8 cellular contexts compared by ENCODE assay signal in genomic region chr4:48831532-48832015, GRCh38. TPM values are rescaled to one million over a fixed set of nuclear protein-coding genes. Genes with fewer than 3 reads are reported as not detected.
DNase-seq lines count a peak whose midpoint lies in the region; ATAC-seq and TF ChIP-seq lines count a peak whose summit lies in the region.

No MANE protein-coding gene starts in this region.

- H3K9me2 ChIP-seq in OCI-LY7 (ENCODE audit: insufficient read depth, low read length), result no peaks in the 10 kb centered on the region

- peak overlapping the region; percentile 100 for H3K27ac Mint-ChIP-seq in activated naive CD4-positive, alpha-beta T cell treated with anti-CD3 and anti-CD28 coated beads, Interleukin-2, amount 50 U/mL, for 24 hours
- peak overlapping the region; percentile 100 for H3K27ac Mint-ChIP-seq in endothelial cell (ENCODE audit: unreplicated experiment)
- H3K27ac Mint-ChIP-seq in neural crest cell (ENCODE audit: unreplicated experiment), result peak overlapping the region; percentile 100

- peaks cover 43% of the 10 kb centered on the region for H3K79me2 ChIP-seq in OCI-LY7 (ENCODE audit: insufficient read depth, low read depth, low read length)

- H3K36me3 ChIP-seq in OCI-LY7 (ENCODE audit: insufficient read depth, low read length), result peaks cover 45% of the 10 kb centered on the region

- peak overlapping the region; percentile 83 for H3K4me2 ChIP-seq in OCI-LY7 (ENCODE audit: low read length)

- POLR2A ChIA-PET in OCI-LY7 (lab: Charles Lee), result interaction anchor here (0.7 to 3.5 kb wide), 2 partner anchors 18 kb away, joined by 3 to 14 read pairs; no protein-coding TSS in a partner anchor

- H3K4me3 Mint-ChIP-seq in activated naive CD4-positive, alpha-beta T cell treated with anti-CD3 and anti-CD28 coated beads, Interleukin-2, amount 50 U/mL, for 24 hours, result peak overlapping the region; percentile 100
- H3K4me3 Mint-ChIP-seq in endothelial cell (ENCODE audit: unreplicated experiment) (peak overlapping the region; percentile 100), neural crest cell (peak overlapping the region; percentile 100)

- H4K20me1 ChIP-seq in OCI-LY7 (ENCODE audit: insufficient read depth, low read length), result peaks cover 8% of the 10 kb centered on the region; the same call in 1 of the 2 replicates

- peak overlapping the region; percentile 71; the same call in 1 of the 2 replicates for H2AFZ ChIP-seq in OCI-LY7 (ENCODE audit: low read length)

- TSS peak; percentile 99 for BruUV-seq in OCI-LY7 (replicated peaks; lab: Mats Ljungman, UMichigan)

- H3K9me3 ChIP-seq in OCI-LY7 (ENCODE audit: low read length), result no peaks in the 10 kb centered on the region

- TF ChIP-seq CTCF in OCI-LY7 (conservative IDR thresholded peaks at IDR 0.05; ENCODE audit: low read length), result no peak
- no peak for TF ChIP-seq CTCF in endothelial cell (IDR thresholded peaks at IDR 0.05; ENCODE audit: unreplicated experiment)
- TF ChIP-seq CTCF in neural crest cell (conservative IDR thresholded peaks at IDR 0.05), result no peak

- H3K27ac ChIP-seq in OCI-LY7 (ENCODE audit: low read depth, low read length, poor library complexity, severe bottlenecking), result peak overlapping the region; percentile 86

- no peaks in the 10 kb centered on the region for H3K9me3 Mint-ChIP-seq in activated naive CD4-positive, alpha-beta T cell treated with anti-CD3 and anti-CD28 coated beads, Interleukin-2, amount 50 U/mL, for 24 hours
- no peaks in the 10 kb centered on the region for H3K9me3 Mint-ChIP-seq in endothelial cell (ENCODE audit: unreplicated experiment)
- peaks cover 6% of the 10 kb centered on the region for H3K9me3 Mint-ChIP-seq in neural crest cell

- H3K27me3 Mint-ChIP-seq in activated naive CD4-positive, alpha-beta T cell treated with anti-CD3 and anti-CD28 coated beads, Interleukin-2, amount 50 U/mL, for 24 hours, result peaks cover 1% of the 10 kb centered on the region
- peaks cover 7% of the 10 kb centered on the region for H3K27me3 Mint-ChIP-seq in endothelial cell (ENCODE audit: unreplicated experiment)
- H3K27me3 Mint-ChIP-seq in neural crest cell (ENCODE audit: low read depth), result no peaks in the 10 kb centered on the region

- H3K4me1 Mint-ChIP-seq in activated naive CD4-positive, alpha-beta T cell treated with anti-CD3 and anti-CD28 coated beads, Interleukin-2, amount 50 U/mL, for 24 hours, result peaks cover 43% of the 10 kb centered on the region
- H3K4me1 Mint-ChIP-seq in endothelial cell (ENCODE audit: unreplicated experiment), result peaks cover 12% of the 10 kb centered on the region
- peaks cover 25% of the 10 kb centered on the region for H3K4me1 Mint-ChIP-seq in neural crest cell

- DNase-seq in activated naive CD4-positive, alpha-beta T cell treated with anti-CD3 and anti-CD28 coated beads, Interleukin-2, amount 50 U/mL, for 16 hours, result no peak
- DNase-seq in OCI-LY7 (ENCODE audit: low spot score) (peak; percentile 58), endothelial cell (ENCODE audit: low spot score) (no peak), neural crest cell (ENCODE audit: low read depth, low spot score) (no peak), islet precursor cell (no peak), HPDE6-E6E7 (ENCODE audit: extremely low spot score) (no peak)

- ATAC-seq in HG03565 (IDR thresholded peaks at IDR 0.05; ENCODE audit: unreplicated experiment), result no peak

- H3K36me3 Mint-ChIP-seq in activated naive CD4-positive, alpha-beta T cell treated with anti-CD3 and anti-CD28 coated beads, Interleukin-2, amount 50 U/mL, for 24 hours, result peaks cover 14% of the 10 kb centered on the region
- H3K36me3 Mint-ChIP-seq in endothelial cell (ENCODE audit: low read depth, unreplicated experiment), result peaks cover 15% of the 10 kb centered on the region
- peaks cover 16% of the 10 kb centered on the region for H3K36me3 Mint-ChIP-seq in neural crest cell (ENCODE audit: low read depth)

- peaks cover 22% of the 10 kb centered on the region for H3K4me1 ChIP-seq in OCI-LY7 (ENCODE audit: insufficient read depth, low read length, poor library complexity, severe bottlenecking)

- CTCF ChIA-PET in OCI-LY7 (lab: Charles Lee; ENCODE audit: unreplicated experiment), result no interaction called here

- H3K4me3 ChIP-seq in OCI-LY7 (ENCODE audit: low read depth, low read length, poor library complexity, severe bottlenecking), result peak overlapping the region; percentile 97

- intact Hi-C loops in OCI-LY7 (cut with micrococcal nuclease; ENCODE audit: unreplicated experiment), result loop anchor here (1.0 to 2.0 kb wide), 3 partner anchors 17 to 491 kb away; partner anchors contain the start of genes FRYL and SLAIN2

RNA-seq across cellular contexts. Expression of gene OCIAD1, which starts 0.7 kb away (rescaled TPM):
- 50.4 and 76.1 TPM in 2 replicates for total RNA-seq in OCI-LY7 (2014; rRNA removed; shearing (Covaris generic))
- total RNA-seq in OCI-LY7 (2022), result 136 and 143 TPM in 2 replicates
- total RNA-seq in endothelial cell (ENCODE audit: unreplicated experiment), result 121 TPM
- 129 and 141 TPM in 2 replicates for total RNA-seq in neural crest cell

RNA-seq across cellular contexts. Expression of gene FRYL, which starts 51.5 kb away (rescaled TPM):
- total RNA-seq in OCI-LY7 (2014; rRNA removed; shearing (Covaris generic)), result 85.4 and 91.9 TPM in 2 replicates
- total RNA-seq in OCI-LY7 (2022) (88.1 and 88.5 TPM in 2 replicates), endothelial cell (ENCODE audit: unreplicated experiment) (93.3 TPM), neural crest cell (48.7 and 51.5 TPM in 2 replicates)
